Comparison of ENCODE assay signal across 9 cellular contexts in genomic region chr9:105500108-105500766, GRCh38. TPM values are rescaled to one million over a fixed set of nuclear protein-coding genes. Genes with fewer than 3 reads are reported as not detected.
DNase-seq lines count a peak whose midpoint lies in the region; ATAC-seq and TF ChIP-seq lines count a peak whose summit lies in the region.
"Had no signal": no experiment of that assay in that cellular context is flagged by ENCODE, and none has a peak within 500 bp of the region (broad histone marks: within the 10 kb centered on the region; RNA-seq: fewer than 3 reads in every experiment).

No MANE protein-coding gene starts in this region.

- no peaks in the 10 kb centered on the region for H3K27me3 ChIP-seq in CD4-positive, alpha-beta T cell (ENCODE audit: control insufficient read depth, insufficient read depth, low read length)
- H3K27me3 ChIP-seq: dorsolateral prefrontal cortex had no signal

- POLR2A ChIA-PET in CD4-positive, alpha-beta T cell (lab: Charles Lee) = no interaction called here

- peak; percentile 19 for TF ChIP-seq POLR2A in GM18505 (IDR thresholded peaks at IDR 0.05; ENCODE audit: borderline replicate concordance, extremely low read depth, insufficient read depth, insufficient read length)

- H3K9me3 ChIP-seq in CD4-positive, alpha-beta T cell (ENCODE audit: control insufficient read depth, low read length) = no peaks in the 10 kb centered on the region

- no peaks in the 10 kb centered on the region for H3K27me3 Mint-ChIP-seq in CD4-positive, alpha-beta T cell

- peaks cover 2% of the 10 kb centered on the region for H3K9me3 Mint-ChIP-seq in CD4-positive, alpha-beta T cell

- CTCF ChIA-PET in CD4-positive, alpha-beta T cell (lab: Charles Lee) = no interaction called here

- no peak overlapping the region for H3K4me3 ChIP-seq in fibroblast of the aortic adventitia (ENCODE audit: low read depth, low read length)
- H3K4me3 ChIP-seq: dorsolateral prefrontal cortex had no signal

- no peaks in the 10 kb centered on the region for H3K4me1 Mint-ChIP-seq in CD4-positive, alpha-beta T cell (ENCODE audit: low read depth)

- H3K27ac ChIP-seq in CD4-positive, alpha-beta T cell (ENCODE audit: low read depth, low read length) = no peak overlapping the region
- H3K27ac ChIP-seq: dorsolateral prefrontal cortex had no signal

- no peaks in the 10 kb centered on the region for H3K36me3 Mint-ChIP-seq in CD4-positive, alpha-beta T cell (ENCODE audit: low read depth)

- H3K4me3 Mint-ChIP-seq in CD4-positive, alpha-beta T cell = no peak overlapping the region

- ATAC-seq in GM18505 (IDR thresholded peaks at IDR 0.05; ENCODE audit: unreplicated experiment) (peak; percentile 94), GM21619 (IDR thresholded peaks at IDR 0.05; ENCODE audit: unreplicated experiment) (peak; percentile 86), HG03457 (IDR thresholded peaks at IDR 0.05; ENCODE audit: unreplicated experiment) (peak; percentile 59)
- no peak for ATAC-seq in CD4-positive, alpha-beta T cell (ENCODE audit: poor library complexity)

- no peak overlapping the region for H3K27ac Mint-ChIP-seq in CD4-positive, alpha-beta T cell

- DNase-seq in fibroblast of the aortic adventitia (ENCODE audit: low read depth) (peak; percentile 2), DMS 273 (lab: John Stamatoyannopoulos, UW; ENCODE audit: unreplicated experiment) (no peak), NCI-H2196 (lab: John Stamatoyannopoulos, UW; ENCODE audit: unreplicated experiment) (no peak)
- no peak for DNase-seq in activated naive CD4-positive, alpha-beta T cell treated with Interleukin-2 at 50 U/mL for 16 hours
- no peak for DNase-seq in CD4-positive, alpha-beta T cell
- DNase-seq: dorsolateral prefrontal cortex had no signal

- intact Hi-C loops in CD4-positive, alpha-beta T cell (cut with DNase I, micrococcal nuclease) = no loop called here

- no peak for TF ChIP-seq CTCF in fibroblast of the aortic adventitia (IDR thresholded peaks at IDR 0.05; ENCODE audit: insufficient read depth, low read length)
- no peak for TF ChIP-seq CTCF in CD4-positive, alpha-beta T cell (IDR thresholded peaks at IDR 0.05)

RNA-seq across cellular contexts. Expression of gene FSD1L, which starts 52.4 kb away (rescaled TPM):
- total RNA-seq in fibroblast of the aortic adventitia (ENCODE audit: low replicate concordance) = 5.2 and 7.0 TPM in 2 replicates
- total RNA-seq in CD4-positive, alpha-beta T cell = under 1 TPM; 0.38 to 0.56 TPM

RNA-seq across cellular contexts. Expression of gene FKTN, which starts 57.7 kb away (rescaled TPM):
- 9.3 and 40.7 TPM in 2 replicates for total RNA-seq in fibroblast of the aortic adventitia (ENCODE audit: low replicate concordance)
- total RNA-seq in CD4-positive, alpha-beta T cell = 1 to 10 TPM; 5.7 to 5.8 TPM
